21 cellular contexts compared by ENCODE assay signal in genomic region chr15:40823572-40824343, GRCh38. TPM values are rescaled to one million over a fixed set of nuclear protein-coding genes. Genes with fewer than 3 reads are reported as not detected.
A peak's percentile ranks its signal among the peaks of the same experiment; 100 is the strongest.
DNase-seq lines count a peak whose midpoint lies in the region; ATAC-seq and TF ChIP-seq lines count a peak whose summit lies in the region.
"Had no signal": no experiment of that assay in that cellular context is flagged by ENCODE, and none has a peak within 500 bp of the region (broad histone marks: within the 10 kb centered on the region; RNA-seq: fewer than 3 reads in every experiment).

No MANE protein-coding gene starts in this region.

- H3K27ac ChIP-seq in breast epithelium: no peak overlapping the region
- H3K27ac ChIP-seq in transverse colon: peak overlapping the region; percentile 89 to 92 (median 89)
- H3K27ac ChIP-seq: lower lobe of right lung, testis had no signal

- H3K27ac Mint-ChIP-seq in MCF 10A (ENCODE audit: low read depth, unreplicated experiment): no peak overlapping the region
- H3K27ac Mint-ChIP-seq in activated T-helper 17 cell treated with anti-CD3 and anti-CD28 coated beads, Interleukin-2, amount 50 U/mL, for 72 hours: no peak overlapping the region
- H3K27ac Mint-ChIP-seq: activated naive CD4-positive, alpha-beta T cell treated with anti-CD3 and anti-CD28 coated beads for 36 hours; CD4-positive, alpha-beta memory T cell; T-helper 1 cell treated with Interleukin-12 subunit alpha and Interleukin-12 subunit beta and Interleukin-4 antibody, amounts not matched to agents 30 μg/mL and 1 μg/mL, for 36 hours had no signal

- H3K27me3 Mint-ChIP-seq in MCF 10A (ENCODE audit: insufficient read depth, unreplicated experiment): no peaks in the 10 kb centered on the region
- no peaks in the 10 kb centered on the region for H3K27me3 Mint-ChIP-seq in activated T-helper 17 cell treated with anti-CD3 and anti-CD28 coated beads, Interleukin-2, amount 50 U/mL, for 72 hours

- H3K4me1 ChIP-seq in breast epithelium (no peaks in the 10 kb centered on the region), transverse colon (peaks cover 0 to 29% (median 18%) of the 10 kb centered on the region in 4 donors)
- H3K4me1 ChIP-seq: HAP-1, lower lobe of right lung, testis had no signal

- H3K9me3 Mint-ChIP-seq in MCF 10A (ENCODE audit: unreplicated experiment): no peaks in the 10 kb centered on the region
- H3K9me3 Mint-ChIP-seq in activated T-helper 17 cell treated with anti-CD3 and anti-CD28 coated beads, Interleukin-2, amount 50 U/mL, for 72 hours: no peaks in the 10 kb centered on the region
- H3K9me3 Mint-ChIP-seq: activated naive CD4-positive, alpha-beta T cell treated with anti-CD3 and anti-CD28 coated beads for 36 hours; CD4-positive, alpha-beta memory T cell; T-helper 1 cell treated with Interleukin-12 subunit alpha and Interleukin-12 subunit beta and Interleukin-4 antibody, amounts not matched to agents 30 μg/mL and 1 μg/mL, for 36 hours had no signal

- no peaks in the 10 kb centered on the region for H3K9me3 ChIP-seq in breast epithelium
- H3K9me3 ChIP-seq in transverse colon: no peaks in the 10 kb centered on the region
- H3K9me3 ChIP-seq: HAP-1, lower lobe of right lung, testis had no signal

- no peaks in the 10 kb centered on the region for H3K27me3 ChIP-seq in breast epithelium
- H3K27me3 ChIP-seq in transverse colon: no peaks in the 10 kb centered on the region
- H3K27me3 ChIP-seq: testis had no signal

- CTCF ChIA-PET in MCF 10A (lab: Yijun Ruan, JAX): interaction anchor here (0.7 to 0.9 kb wide), 2 partner anchors 10 to 68 kb away, joined by 3 read pairs; no protein-coding TSS in a partner anchor

- H3K36me3 Mint-ChIP-seq in MCF 10A (ENCODE audit: insufficient read depth, unreplicated experiment): no peaks in the 10 kb centered on the region
- H3K36me3 Mint-ChIP-seq in activated T-helper 17 cell treated with anti-CD3 and anti-CD28 coated beads, Interleukin-2, amount 50 U/mL, for 72 hours (ENCODE audit: low read depth): no peaks in the 10 kb centered on the region
- H3K36me3 Mint-ChIP-seq: CD4-positive, alpha-beta memory T cell had no signal

- TF ChIP-seq CTCF in MCF 10A (IDR thresholded peaks at IDR 0.05; ENCODE audit: unreplicated experiment): no peak
- TF ChIP-seq CTCF in breast epithelium (IDR thresholded peaks at IDR 0.05): no peak
- peak in 2 of 5 experiments; percentile 40 to 45 for TF ChIP-seq CTCF in transverse colon (IDR thresholded peaks at IDR 0.05)

- DNase-seq in MCF 10A (ENCODE audit: unreplicated experiment) (peak; percentile 58), breast epithelium (ENCODE audit: low spot score in 2 of 2) (no peak), MV-4-11 (lab: John Stamatoyannopoulos, UW) (peak; percentile 40), transverse colon (no peak), SHP77 treated with DMSO at 0.1 percent for 48 hours (lab: John Stamatoyannopoulos, UW) (no peak), erythroblast (lab: John Stamatoyannopoulos, UW) (no peak), anterior cingulate cortex (lab: John Stamatoyannopoulos, UW) (no peak)
- DNase-seq: activated naive CD4-positive, alpha-beta T cell treated with anti-CD3 and anti-CD28 coated beads for 36 hours; activated T-cell treated with anti-CD3 and anti-CD28 coated beads for 4 hours; CD4-positive, alpha-beta memory T cell; lower lobe of right lung; NCI-H1092 treated with DMSO at 0.1 percent for 48 hours; NK-92 treated with Interleukin-12 subunit alpha and Interleukin-12 subunit beta, amount 100 ng/mL, for 24 hours; occipital lobe; retina; Right ventricle myocardium superior; testis had no signal

- no peak for TF ChIP-seq EP300 in transverse colon (IDR thresholded peaks at IDR 0.05; ENCODE audit: low read depth)

- in situ Hi-C loops in transverse colon (cut with MboI; ENCODE audit: low pct_ligation_motif_present in 1 of 4, low pct_unique_long_range_greater_than_20kb in 1 of 4, low sequenced_read_pairs in 3 of 4): no loop called here

- peak; percentile 19 for ATAC-seq in activated T-helper 17 cell treated with anti-CD3 and anti-CD28 coated beads, Interleukin-2, amount 50 U/mL, for 72 hours (replicated peaks)
- ATAC-seq: K562, lower lobe of right lung had no signal

- peaks cover 3% of the 10 kb centered on the region for H3K4me1 Mint-ChIP-seq in MCF 10A (ENCODE audit: insufficient read depth, unreplicated experiment)
- H3K4me1 Mint-ChIP-seq in activated T-helper 17 cell treated with anti-CD3 and anti-CD28 coated beads, Interleukin-2, amount 50 U/mL, for 72 hours: no peaks in the 10 kb centered on the region
- H3K4me1 Mint-ChIP-seq: CD4-positive, alpha-beta memory T cell had no signal

- H3K4me3 ChIP-seq in breast epithelium: no peak overlapping the region
- H3K4me3 ChIP-seq in transverse colon: no peak overlapping the region
- H3K4me3 ChIP-seq: HAP-1, K562, lower lobe of right lung, testis had no signal

- H3K36me3 ChIP-seq in breast epithelium: no peaks in the 10 kb centered on the region
- H3K36me3 ChIP-seq in transverse colon: no peaks in the 10 kb centered on the region
- H3K36me3 ChIP-seq: HAP-1, lower lobe of right lung had no signal

- BruUV-seq in MCF 10A (replicated peaks; lab: Mats Ljungman, UMichigan): no TSS peak

- intact Hi-C loops in MCF 10A (cut with micrococcal nuclease) (no loop called here), breast epithelium (cut with DNase I; ENCODE audit: low total_unique reads) (no loop called here), transverse colon (cut with DNase I; ENCODE audit: low total_unique reads) (no loop called here)

- no peak overlapping the region for H3K4me3 Mint-ChIP-seq in MCF 10A (ENCODE audit: unreplicated experiment)
- no peak overlapping the region for H3K4me3 Mint-ChIP-seq in activated T-helper 17 cell treated with anti-CD3 and anti-CD28 coated beads, Interleukin-2, amount 50 U/mL, for 72 hours
- H3K4me3 Mint-ChIP-seq: activated naive CD4-positive, alpha-beta T cell treated with anti-CD3 and anti-CD28 coated beads for 36 hours; CD4-positive, alpha-beta memory T cell; T-helper 1 cell treated with Interleukin-12 subunit alpha and Interleukin-12 subunit beta and Interleukin-4 antibody, amounts not matched to agents 30 μg/mL and 1 μg/mL, for 36 hours had no signal

- POLR2A ChIA-PET in MCF 10A (lab: Yijun Ruan, JAX): interaction anchor here (1.1 to 2.5 kb wide), 3 partner anchors 11 to 20 kb away, joined by 4 to 12 read pairs (median 5); partner anchors contain the start of genes DNAJC17, SPINT1 and ZFYVE19

- TF ChIP-seq POLR2A in breast epithelium (IDR thresholded peaks at IDR 0.05) (no peak), transverse colon (IDR thresholded peaks at IDR 0.05) (no peak), erythroblast (IDR thresholded peaks at IDR 0.05; ENCODE audit: low read length) (no peak)

- WGBS in transverse colon (ENCODE audit: low coverage in 1 of 2), 2 donors: 41% methylated on average over 1 of the region's 1 CpG; no CpG with 5 or more reads in 1 of the 2 donors

RNA-seq across cellular contexts. Expression of gene PPP1R14D, which starts 4.8 kb away (rescaled TPM):
- total RNA-seq in MCF 10A (2022) (not detected in 2 replicates), breast epithelium (1 to 10 TPM in 2 of 3 donors, not detected in 1; 1.3 to 4.9 TPM), transverse colon (100 to 1,000 TPM in 3 of 4 donors, 10 to 100 TPM in 1; 19.5 to 256 (median 144) TPM)
- total RNA-seq in activated T-helper 17 cell treated with anti-CD3 and anti-CD28 coated beads, Interleukin-2, amount 50 U/mL, for 72 hours: not detected
- total RNA-seq: activated naive CD4-positive, alpha-beta T cell treated with anti-CD3 and anti-CD28 coated beads for 36 hours; CD4-positive, alpha-beta memory T cell; K562; occipital lobe; Right ventricle myocardium superior had no signal

RNA-seq across cellular contexts. Expression of gene DNAJC17, which starts 16.5 kb away (rescaled TPM):
- total RNA-seq in MCF 10A (2022): 55.1 and 58.1 TPM in 2 replicates
- total RNA-seq in breast epithelium: 10 to 100 TPM; 18.4 to 55.8 (median 24.3) TPM
- 10 to 100 TPM; 30.3 to 34.3 TPM for total RNA-seq in activated T-helper 17 cell treated with anti-CD3 and anti-CD28 coated beads, Interleukin-2, amount 50 U/mL, for 72 hours
- total RNA-seq in transverse colon: 10 to 100 TPM in 3 of 4 donors, 1 to 10 TPM in 1; 6.0 to 56.9 (median 22.3) TPM

RNA-seq across cellular contexts. Expression of gene ZFYVE19, which starts 16.9 kb away (rescaled TPM):
- total RNA-seq in MCF 10A (2022) (19.2 and 19.9 TPM in 2 replicates), breast epithelium (10 to 100 TPM; 19.4 to 58.8 (median 44.6) TPM), transverse colon (10 to 100 TPM; 61.2 to 91.6 (median 69.9) TPM)
- 10 to 100 TPM; 35.9 to 38.7 TPM for total RNA-seq in activated T-helper 17 cell treated with anti-CD3 and anti-CD28 coated beads, Interleukin-2, amount 50 U/mL, for 72 hours

RNA-seq across cellular contexts. Expression of gene SPINT1, which starts 20.1 kb away (rescaled TPM):
- 57.9 and 68.6 TPM in 2 replicates for total RNA-seq in MCF 10A (2022)
- total RNA-seq in breast epithelium: 100 to 1,000 TPM in 1 of 3 donors, 10 to 100 TPM in 1, 1 to 10 TPM in 1; 1.8 to 134 (median 86.5) TPM
- total RNA-seq in activated T-helper 17 cell treated with anti-CD3 and anti-CD28 coated beads, Interleukin-2, amount 50 U/mL, for 72 hours: 10 to 100 TPM in 1 of 2 donors, 1 to 10 TPM in 1; 8.4 to 11.7 TPM
- total RNA-seq in transverse colon: 100 to 1,000 TPM; 285 to 729 (median 580) TPM

RNA-seq across cellular contexts. Expression of gene RHOV, which starts 50.3 kb away (rescaled TPM):
- total RNA-seq in MCF 10A (2022) (1.2 and 1.7 TPM in 2 replicates), breast epithelium (10 to 100 TPM in 1 of 3 donors, 1 to 10 TPM in 1, not detected in 1; 8.5 to 12.1 TPM), transverse colon (1 to 10 TPM; 2.7 to 6.7 (median 4.0) TPM)
- under 1 TPM; 0.24 to 0.45 TPM for total RNA-seq in activated T-helper 17 cell treated with anti-CD3 and anti-CD28 coated beads, Interleukin-2, amount 50 U/mL, for 72 hours
- total RNA-seq: CD4-positive, alpha-beta memory T cell; Right ventricle myocardium superior had no signal

Comparison
In these comparisons a context has a peak if more than half of its experiments do, and no peak if none do; other contexts are left out.
1. DNase-seq: peak in MCF 10A (single experiment) and MV-4-11 (single experiment); none in breast epithelium (0 of 2), transverse colon (single experiment), SHP77 treated with DMSO at 0.1 percent for 48 hours (single experiment), erythroblast (0 of 2) and anterior cingulate cortex (0 of 58).
2. H3K27ac ChIP-seq: peak in transverse colon (4 of 4); none in breast epithelium (0 of 2).